ENCODE assay signal across 8 cellular contexts in genomic region chr20:18138639-18139583, GRCh38. TPM values are rescaled to one million over a fixed set of nuclear protein-coding genes. Genes with fewer than 3 reads are reported as not detected.
DNase-seq lines count a peak whose midpoint lies in the region; ATAC-seq and TF ChIP-seq lines count a peak whose summit lies in the region.

No MANE protein-coding gene starts in this region.

- peaks cover 2% of the 10 kb centered on the region; the same call in 1 of the 2 replicates for H3K36me3 ChIP-seq in BJ (ENCODE audit: control insufficient read depth, insufficient read depth, low read length)

- H3K4me3 Mint-ChIP-seq in dendritic cell treated with granulocyte-macrophage colony-stimulating factor and Interleukin-4, amounts not matched to agents 40 ng/mL and 50 ng/mL, for 4 days = peak overlapping the region; percentile 88

- ATAC-seq in GM21447 (IDR thresholded peaks at IDR 0.05; ENCODE audit: unreplicated experiment) = no peak

- no peaks in the 10 kb centered on the region for H3K27me3 Mint-ChIP-seq in dendritic cell treated with granulocyte-macrophage colony-stimulating factor and Interleukin-4, amounts not matched to agents 40 ng/mL and 50 ng/mL, for 4 days

- no peaks in the 10 kb centered on the region for H3K27me3 ChIP-seq in BJ (ENCODE audit: control insufficient read depth, insufficient read depth, low read length)

- H3K4me1 Mint-ChIP-seq in dendritic cell treated with granulocyte-macrophage colony-stimulating factor and Interleukin-4, amounts not matched to agents 40 ng/mL and 50 ng/mL, for 4 days (ENCODE audit: low read depth) = peaks cover 16% of the 10 kb centered on the region

- DNase-seq in BJ (ENCODE audit: low read depth) (no peak), LNCaP clone FGC (ENCODE audit: low read depth) (no peak), myocyte (ENCODE audit: low read depth) (peak; percentile 2), NCI-H2029 (lab: John Stamatoyannopoulos, UW) (no peak), NCI-H2196 (lab: John Stamatoyannopoulos, UW; ENCODE audit: unreplicated experiment) (no peak), AG08396 (ENCODE audit: low spot score) (no peak)

- CTCF ChIA-PET in BJ (lab: Yijun Ruan, JAX) = no interaction called here

- intact Hi-C loops in dendritic cell treated with granulocyte-macrophage colony-stimulating factor and Interleukin-4, amounts not matched to agents 40 ng/mL and 50 ng/mL, for 4 days (cut with micrococcal nuclease) = loop anchor here (5.0 to 10.0 kb wide), 4 partner anchors 87 to 1404 kb away; partner anchors contain the start of gene SNRPB2

- H3K36me3 Mint-ChIP-seq in dendritic cell treated with granulocyte-macrophage colony-stimulating factor and Interleukin-4, amounts not matched to agents 40 ng/mL and 50 ng/mL, for 4 days (ENCODE audit: low read depth) = peaks cover 29% of the 10 kb centered on the region

- POLR2A ChIA-PET in BJ (lab: Charles Lee) = no interaction called here

- H3K27ac Mint-ChIP-seq in dendritic cell treated with granulocyte-macrophage colony-stimulating factor and Interleukin-4, amounts not matched to agents 40 ng/mL and 50 ng/mL, for 4 days = peak overlapping the region; percentile 94

- TF ChIP-seq CTCF in BJ (IDR thresholded peaks at IDR 0.05; ENCODE audit: insufficient read depth, low read depth, low read length) (no peak), LNCaP clone FGC (IDR thresholded peaks at IDR 0.05; ENCODE audit: control insufficient read depth, extremely low read depth, insufficient read depth) (no peak)

- no peaks in the 10 kb centered on the region for H3K9me3 Mint-ChIP-seq in dendritic cell treated with granulocyte-macrophage colony-stimulating factor and Interleukin-4, amounts not matched to agents 40 ng/mL and 50 ng/mL, for 4 days

- H3K4me3 ChIP-seq in BJ (ENCODE audit: low read depth, low read length) (peak overlapping the region; percentile 87), LNCaP clone FGC (ENCODE audit: low read depth, low read length) (peak overlapping the region; percentile 87)

RNA-seq across cellular contexts. Expression of gene KAT14, which starts 1.2 kb away (rescaled TPM):
- polyA plus RNA-seq in BJ (2011; rRNA removed) = 9.8 and 12.3 TPM in 2 replicates
- 8.7 and 14.5 TPM in 2 replicates for polyA minus RNA-seq in BJ (2011; rRNA and poly(A)+ RNA removed)
- total RNA-seq in myocyte = 25.4 and 26.4 TPM in 2 replicates
- 12.6 TPM for polyA plus RNA-seq in myocyte (2012)

RNA-seq across cellular contexts. Expression of gene PET117, which starts 1.2 kb away (rescaled TPM):
- polyA plus RNA-seq in BJ (2011; rRNA removed) = 3.9 and 6.0 TPM in 2 replicates
- polyA minus RNA-seq in BJ (2011; rRNA and poly(A)+ RNA removed) = 1.6 and 1.8 TPM in 2 replicates
- 25.2 and 28.6 TPM in 2 replicates for total RNA-seq in myocyte
- polyA plus RNA-seq in myocyte (2012) = 12.2 TPM
